Comparison of ENCODE assay signal across 15 cellular contexts in the genomic region with DNA sequence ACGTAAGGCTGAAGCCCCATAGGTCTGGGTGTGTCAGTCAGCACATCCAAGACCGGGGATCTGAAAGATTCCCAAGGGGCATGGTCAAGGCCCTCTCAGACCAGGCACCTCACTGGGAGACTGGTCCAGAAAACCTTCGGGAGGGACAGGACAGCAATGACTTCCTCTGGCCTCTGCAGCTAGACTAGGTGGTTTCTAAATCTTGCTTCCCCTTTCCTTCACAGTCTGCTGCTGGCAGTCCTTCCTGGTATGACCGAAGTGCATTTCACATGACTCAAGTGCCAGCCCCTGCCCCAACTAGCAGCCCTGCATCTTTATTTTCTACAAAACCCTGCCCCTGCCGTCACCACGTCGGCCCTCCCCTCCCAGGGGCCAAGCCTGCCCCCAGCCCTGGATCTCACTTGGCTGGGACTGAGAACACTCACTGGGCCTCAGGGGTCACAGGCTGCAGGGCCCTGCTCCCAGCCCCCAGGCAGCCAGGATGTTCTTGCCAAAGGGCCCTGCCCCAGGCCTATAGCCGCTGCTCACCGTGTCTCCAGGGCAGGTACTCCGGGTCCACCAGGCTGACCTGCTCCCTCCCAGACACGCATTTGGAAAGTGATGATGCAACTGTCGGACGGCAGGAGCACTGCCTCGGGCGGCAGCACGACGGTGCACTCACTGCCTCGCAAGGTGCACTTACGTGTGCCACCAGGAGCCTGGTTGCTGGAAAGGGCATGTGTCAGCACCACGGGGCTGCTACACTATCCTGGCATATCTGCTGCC. TPM values are rescaled to one million over a fixed set of nuclear protein-coding genes. Genes with fewer than 3 reads are reported as not detected.
DNase-seq lines count a peak whose midpoint lies in the region; ATAC-seq and TF ChIP-seq lines count a peak whose summit lies in the region.
"Had no signal": no experiment of that assay in that cellular context is flagged by ENCODE, and none has a peak within 500 bp of the region (broad histone marks: within the 10 kb centered on the region; RNA-seq: fewer than 3 reads in every experiment).

No MANE protein-coding gene starts in this region.

- peaks cover 16% of the 10 kb centered on the region for H3K4me1 Mint-ChIP-seq in activated CD4-positive, alpha-beta memory T cell treated with anti-CD3 and anti-CD28 coated beads for 36 hours (ENCODE audit: low read depth)
- no peaks in the 10 kb centered on the region for H3K4me1 Mint-ChIP-seq in endodermal cell

- H3K4me3 Mint-ChIP-seq in activated CD4-positive, alpha-beta memory T cell treated with anti-CD3 and anti-CD28 coated beads for 36 hours, result no peak overlapping the region
- H3K4me3 Mint-ChIP-seq in endodermal cell, result no peak overlapping the region

- no peaks in the 10 kb centered on the region for H3K4me1 ChIP-seq in right lobe of liver
- no peaks in the 10 kb centered on the region for H3K4me1 ChIP-seq in endodermal cell (ENCODE audit: control insufficient read depth, insufficient read depth, low read length)

- H3K27ac ChIP-seq in right lobe of liver (no peak overlapping the region), endodermal cell (ENCODE audit: low read depth, low read length) (no peak overlapping the region)
- H3K27ac ChIP-seq: RWPE1 had no signal

- no peak for TF ChIP-seq CTCF in right lobe of liver (IDR thresholded peaks at IDR 0.05)
- TF ChIP-seq CTCF in endodermal cell (conservative IDR thresholded peaks at IDR 0.05), result no peak

- H3K27me3 ChIP-seq in right lobe of liver, result no peaks in the 10 kb centered on the region
- H3K27me3 ChIP-seq in endodermal cell (ENCODE audit: control insufficient read depth, insufficient read depth, low read length, poor library complexity, severe bottlenecking), result no peaks in the 10 kb centered on the region
- H3K27me3 ChIP-seq: BE2C had no signal

- H3K36me3 Mint-ChIP-seq in activated CD4-positive, alpha-beta memory T cell treated with anti-CD3 and anti-CD28 coated beads for 36 hours, result peaks cover 12% of the 10 kb centered on the region
- H3K36me3 Mint-ChIP-seq in endodermal cell (ENCODE audit: low read depth), result peaks cover 11% of the 10 kb centered on the region

- intact Hi-C loops in right lobe of liver (cut with DNase I), result no loop called here
- intact Hi-C loops in activated CD4-positive, alpha-beta memory T cell treated with anti-CD3 and anti-CD28 coated beads for 36 hours (cut with micrococcal nuclease), result no loop called here

- POLR2A ChIA-PET in activated CD4-positive, alpha-beta memory T cell treated with anti-CD3 and anti-CD28 coated beads for 36 hours (lab: Charles Lee), result interaction anchor here (0.6 kb wide), 1 partner anchor 172 kb away, joined by 3 read pairs; no protein-coding TSS in a partner anchor

- ATAC-seq in GM18907 (IDR thresholded peaks at IDR 0.05; ENCODE audit: unreplicated experiment), result peak; percentile 48
- ATAC-seq in right lobe of liver, result peak; percentile 33 to 63 (median 45)
- no peak for ATAC-seq in HG02623 (IDR thresholded peaks at IDR 0.05; ENCODE audit: unreplicated experiment)
- ATAC-seq: effector memory CD8-positive, alpha-beta T cell had no signal

- 65% methylated on average over 10 of the region's 20 CpGs for WGBS in right lobe of liver (ENCODE audit: insufficient coverage, low coverage, low lambda C conversion rate, missing lambda C conversion rate)
- 79 to 81% methylated on average over 18 to 20 of the region's 20 CpGs for WGBS in endodermal cell (ENCODE audit: insufficient coverage in 1 of 2, insufficient read length in 1 of 2), 2 experiments

- H3K9me3 Mint-ChIP-seq in activated CD4-positive, alpha-beta memory T cell treated with anti-CD3 and anti-CD28 coated beads for 36 hours, result no peaks in the 10 kb centered on the region
- no peaks in the 10 kb centered on the region for H3K9me3 Mint-ChIP-seq in endodermal cell
- H3K9me3 Mint-ChIP-seq: effector memory CD8-positive, alpha-beta T cell had no signal

- H3K4me3 ChIP-seq in right lobe of liver (no peak overlapping the region), endodermal cell (ENCODE audit: low read length) (no peak overlapping the region)

- H3K27me3 Mint-ChIP-seq in activated CD4-positive, alpha-beta memory T cell treated with anti-CD3 and anti-CD28 coated beads for 36 hours, result no peaks in the 10 kb centered on the region
- H3K27me3 Mint-ChIP-seq in endodermal cell (ENCODE audit: insufficient read depth), result no peaks in the 10 kb centered on the region
- H3K27me3 Mint-ChIP-seq: effector memory CD8-positive, alpha-beta T cell had no signal

- H3K27ac Mint-ChIP-seq in activated CD4-positive, alpha-beta memory T cell treated with anti-CD3 and anti-CD28 coated beads for 36 hours, result no peak overlapping the region
- H3K27ac Mint-ChIP-seq in endodermal cell, result no peak overlapping the region

- DNase-seq in Ammon's horn (ENCODE audit: low spot score), result peak; percentile 58
- peak; percentile 78 for DNase-seq in SIG-M5 treated with dmso at 0.1 percent for 504 hours (lab: John Stamatoyannopoulos, UW; ENCODE audit: unreplicated experiment)
- no peak for DNase-seq in right lobe of liver
- DNase-seq in activated CD4-positive, alpha-beta memory T cell treated with anti-CD3 and anti-CD28 coated beads for 36 hours, result no peak
- DNase-seq in endodermal cell, result no peak
- no peak for DNase-seq in HPDE6-E6E7 (ENCODE audit: extremely low spot score)
- DNase-seq: activated CD4-positive, alpha-beta T cell treated with anti-CD3 and anti-CD28 coated beads, Interleukin-2, amount 50 U/mL, for 1 hour; BE2C; GOT3; NCI-H1436; stimulated activated CD4-positive, alpha-beta T cell treated with anti-CD3 and anti-CD28 coated beads, Interleukin-1b, Interleukin-23, amount 100 ng/mL, for 48 hours had no signal

- H3K9me3 ChIP-seq in right lobe of liver (no peaks in the 10 kb centered on the region), endodermal cell (ENCODE audit: control insufficient read depth, low read length) (no peaks in the 10 kb centered on the region)
- H3K9me3 ChIP-seq: BE2C had no signal

- H3K9ac ChIP-seq in endodermal cell (ENCODE audit: extremely low read depth, low read length, poor library complexity, severe bottlenecking), result no peak overlapping the region

- CTCF ChIA-PET in activated CD4-positive, alpha-beta memory T cell treated with anti-CD3 and anti-CD28 coated beads for 36 hours (lab: Charles Lee), result no interaction called here

- H3K36me3 ChIP-seq in right lobe of liver, result no peaks in the 10 kb centered on the region
- no peaks in the 10 kb centered on the region for H3K36me3 ChIP-seq in endodermal cell (ENCODE audit: control insufficient read depth, insufficient read depth, low read length)

- no peak for TF ChIP-seq POLR2A in right lobe of liver (IDR thresholded peaks at IDR 0.05)

RNA-seq across cellular contexts. Expression of a gene that starts 18.2 kb away (rescaled TPM):
- total RNA-seq in right lobe of liver (1 to 10 TPM; 3.5 to 6.3 (median 4.3) TPM), endodermal cell (10 to 100 TPM; 31.1 to 35.8 TPM)
- total RNA-seq in activated CD4-positive, alpha-beta memory T cell treated with anti-CD3 and anti-CD28 coated beads for 36 hours, result 10 to 100 TPM; 39.9 to 45.3 TPM
- 18.0 TPM for polyA plus RNA-seq in endodermal cell (2013, experiment 1 of 2)
- 16.7 TPM for polyA plus RNA-seq in endodermal cell (2013, experiment 2 of 2)

RNA-seq across cellular contexts. Expression of a gene that starts 18.4 kb away (rescaled TPM):
- total RNA-seq in right lobe of liver (10 to 100 TPM; 11.7 to 15.9 (median 14.8) TPM), endodermal cell (10 to 100 TPM; 54.2 to 66.4 TPM)
- total RNA-seq in activated CD4-positive, alpha-beta memory T cell treated with anti-CD3 and anti-CD28 coated beads for 36 hours, result 10 to 100 TPM; 48.5 to 51.1 TPM
- polyA plus RNA-seq in endodermal cell (2013, experiment 1 of 2), result 66.3 TPM
- polyA plus RNA-seq in endodermal cell (2013, experiment 2 of 2), result 62.0 TPM

RNA-seq across cellular contexts. Expression of a gene that starts 37.2 kb away (rescaled TPM):
- total RNA-seq in right lobe of liver (10 to 100 TPM in 1 of 6 experiments, 1 to 10 TPM in 5; 5.0 to 14.3 (median 7.1) TPM), endodermal cell (10 to 100 TPM; 70.7 to 76.4 TPM)
- under 1 TPM in 1 of 2 experiments, not detected in 1; 0.43 TPM for total RNA-seq in activated CD4-positive, alpha-beta memory T cell treated with anti-CD3 and anti-CD28 coated beads for 36 hours
- polyA plus RNA-seq in endodermal cell (2013, experiment 1 of 2), result 44.3 TPM
- polyA plus RNA-seq in endodermal cell (2013, experiment 2 of 2), result 38.2 TPM

RNA-seq across cellular contexts. Expression of a gene that starts 42.8 kb away (rescaled TPM):
- total RNA-seq in right lobe of liver, result 10 to 100 TPM; 20.7 to 76.4 (median 26.9) TPM
- 10 to 100 TPM; 53.1 to 58.7 TPM for total RNA-seq in activated CD4-positive, alpha-beta memory T cell treated with anti-CD3 and anti-CD28 coated beads for 36 hours
- 10 to 100 TPM; 59.9 to 62.2 TPM for total RNA-seq in endodermal cell
- polyA plus RNA-seq in endodermal cell (2013, experiment 1 of 2), result 46.4 TPM
- 43.3 TPM for polyA plus RNA-seq in endodermal cell (2013, experiment 2 of 2)

Comparison
In these comparisons a context has a peak if more than half of its experiments do, and no peak if none do; other contexts are left out.
1. DNase-seq: peak in Ammon's horn (single experiment) and SIG-M5 treated with dmso at 0.1 percent for 504 hours (single experiment); none in right lobe of liver (0 of 3), activated CD4-positive, alpha-beta memory T cell treated with anti-CD3 and anti-CD28 coated beads for 36 hours (single experiment), endodermal cell (single experiment) and HPDE6-E6E7 (single experiment).
2. RNA of a gene that starts 18.2 kb away (total RNA-seq): 39.9 to 45.3 TPM in activated CD4-positive, alpha-beta memory T cell treated with anti-CD3 and anti-CD28 coated beads for 36 hours and 31.1 to 35.8 TPM in endodermal cell; 3.5 to 6.3 TPM in right lobe of liver; every median in the first group is over 4 times any median in the second.
3. RNA of a gene that starts 37.2 kb away (total RNA-seq): 70.7 to 76.4 TPM in endodermal cell; 5.0 to 14.3 TPM in right lobe of liver and 0.43 TPM in activated CD4-positive, alpha-beta memory T cell treated with anti-CD3 and anti-CD28 coated beads for 36 hours; every median in the first group is over 4 times any median in the second.